Comparison of ENCODE assay signal across 11 cellular contexts in genomic region chr1:76939107-76939816, GRCh38.
DNase-seq lines count a peak whose midpoint lies in the region; ATAC-seq and TF ChIP-seq lines count a peak whose summit lies in the region.
"Had no signal": no experiment of that assay in that cellular context is flagged by ENCODE, and none has a peak within 500 bp of the region (broad histone marks: within the 10 kb centered on the region; RNA-seq: fewer than 3 reads in every experiment).

No MANE protein-coding gene starts in this region.

- H3K4me3 ChIP-seq in right atrium auricular region, result no peak overlapping the region
- H3K4me3 ChIP-seq: tibial artery had no signal

- TF ChIP-seq CTCF in right atrium auricular region (IDR thresholded peaks at IDR 0.05), result no peak

- H3K4me1 ChIP-seq in right atrium auricular region, result no peaks in the 10 kb centered on the region
- H3K4me1 ChIP-seq: tibial artery had no signal

- H3K27me3 ChIP-seq in right atrium auricular region, result no peaks in the 10 kb centered on the region
- H3K27me3 ChIP-seq: tibial artery had no signal

- no peak overlapping the region for H3K27ac ChIP-seq in right atrium auricular region
- H3K27ac ChIP-seq: tibial artery had no signal

- no peaks in the 10 kb centered on the region for H3K9me3 ChIP-seq in right atrium auricular region
- H3K9me3 ChIP-seq: tibial artery had no signal

- DNase-seq in DMS53 (lab: John Stamatoyannopoulos, UW) (peak; percentile 74), M059J (ENCODE audit: low read depth) (peak; percentile 90), foreskin melanocyte (peak; percentile 25), left colon (no peak), DMS79 (lab: John Stamatoyannopoulos, UW) (no peak), NCI-H1092 (lab: John Stamatoyannopoulos, UW) (no peak), right atrium auricular region (ENCODE audit: low spot score) (no peak)
- DNase-seq: DND-41, NCI-H82, tibial artery had no signal

- H3K36me3 ChIP-seq in right atrium auricular region, result no peaks in the 10 kb centered on the region
- H3K36me3 ChIP-seq: tibial artery had no signal

- peak; percentile 64 for ATAC-seq in GM21390 (IDR thresholded peaks at IDR 0.05; ENCODE audit: unreplicated experiment)
- no peak for ATAC-seq in left colon

- intact Hi-C loops in left colon (cut with DNase I, micrococcal nuclease), result no loop called here

Comparison
In these comparisons a context has a peak if more than half of its experiments do, and no peak if none do; other contexts are left out.
1. DNase-seq: peak in DMS53 (single experiment), M059J (single experiment) and foreskin melanocyte (single experiment); none in left colon (0 of 2), DMS79 (single experiment), NCI-H1092 (single experiment) and right atrium auricular region (single experiment).